In the genomic region with DNA sequence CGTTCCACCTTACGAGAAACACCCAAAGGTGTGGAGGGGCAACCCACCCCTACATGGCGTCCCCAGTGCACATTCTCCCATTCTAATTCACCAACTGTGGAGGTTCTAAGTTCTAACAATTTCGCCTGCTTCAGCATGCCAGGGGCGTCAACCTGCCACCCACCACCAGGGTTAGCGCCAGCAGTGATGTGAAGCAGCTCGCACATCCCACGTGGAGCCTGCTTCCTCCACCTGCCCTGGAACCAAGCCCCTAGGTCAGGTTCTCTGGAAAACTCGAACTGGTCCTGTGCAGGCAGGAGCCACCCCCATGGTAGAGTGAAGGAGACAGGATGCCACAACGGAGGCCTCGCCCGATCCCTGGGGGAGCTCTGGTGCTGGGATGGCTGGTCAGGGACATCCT, we compare ENCODE assay signal across 30 cellular contexts. TPM values are rescaled to one million over a fixed set of nuclear protein-coding genes. Genes with fewer than 3 reads are reported as not detected.
A peak's percentile ranks its signal among the peaks of the same experiment; 100 is the strongest.
DNase-seq lines count a peak whose midpoint lies in the region; ATAC-seq, FAIRE-seq and TF ChIP-seq lines count a peak whose summit lies in the region.
"Had no signal": no experiment of that assay in that cellular context is flagged by ENCODE, and none has a peak within 500 bp of the region (broad histone marks: within the 10 kb centered on the region; RNA-seq: fewer than 3 reads in every experiment).

No MANE protein-coding gene starts in this region.

- no peaks in the 10 kb centered on the region for H3K36me3 Mint-ChIP-seq in CD4-positive, CD25-positive, alpha-beta regulatory T cell
- H3K36me3 Mint-ChIP-seq: activated naive CD8-positive, alpha-beta T cell had no signal

- RAD21 ChIA-PET in HCT116 (lab: Charles Lee; ENCODE audit: low non-redundant PET in 1 of 2, low total read pairs in 2 of 2, uncharacterized antibody in 2 of 2, unreplicated experiment in 2 of 2), result no interaction called here

- TF ChIP-seq CTCF in HCT116 (IDR thresholded peaks at IDR 0.05 in 2 of 3, conservative IDR thresholded peaks at IDR 0.05 in 1 of 3; ENCODE audit: borderline replicate concordance in 1 of 3, insufficient read depth in 1 of 3, low read depth in 2 of 3, low read length in 2 of 3) (peak in 2 of 3 experiments; percentile 14 to 22; a peak in 3 of 6 replicates), H1 (IDR thresholded peaks at IDR 0.05; ENCODE audit: control extremely low read depth in 1 of 3, insufficient read depth in 1 of 3, low read depth in 1 of 3, low read length in 3 of 3) (peak in 1 of 3 experiments; percentile 57; a peak in 1 of 4 replicates), psoas muscle (IDR thresholded peaks at IDR 0.05) (no peak)

- H3K4me3 Mint-ChIP-seq in CD4-positive, CD25-positive, alpha-beta regulatory T cell, result no peak overlapping the region
- H3K4me3 Mint-ChIP-seq: activated CD4-positive, alpha-beta T cell treated with anti-CD3 and anti-CD28 coated beads, Interleukin-2, amount 10 ng/mL, durations not matched to agents 7 days and 5 days; activated naive CD8-positive, alpha-beta T cell; activated T-cell treated with anti-CD3 and anti-CD28 coated beads, Interleukin-2, amount 50 U/mL, for 24 hours; nephron progenitor cell had no signal

- H3K56ac ChIP-seq in H1 (replicated peaks; ENCODE audit: insufficient read length, low read depth, low read length), result no peak overlapping the region

- no peak overlapping the region for H3K27ac ChIP-seq in CD4-positive, CD25-positive, alpha-beta regulatory T cell (ENCODE audit: insufficient read depth, low read length, poor library complexity, severe bottlenecking)
- H3K27ac ChIP-seq in HCT116 (ENCODE audit: low read depth, low read length) (no peak overlapping the region), H1 (ENCODE audit: low read depth, low read length) (no peak overlapping the region), neuronal stem cell (replicated peaks; ENCODE audit: low read length) (no peak overlapping the region), psoas muscle (no peak overlapping the region)
- H3K27ac ChIP-seq: KMS-11, pancreas, right atrium auricular region had no signal

- H2BK20ac ChIP-seq in H1 (ENCODE audit: low read length), result peak overlapping the region; percentile 40; the same call in 1 of the 2 replicates

- H2AK5ac ChIP-seq in H1 (ENCODE audit: low read depth, low read length) (peak overlapping the region; percentile 54; the same call in 1 of the 2 replicates), neuronal stem cell (ENCODE audit: low read depth, low read length) (peak overlapping the region; percentile 79)

- peak overlapping the region; percentile 98 for H4K91ac ChIP-seq in H1 (replicated peaks; ENCODE audit: insufficient read length, low read length)
- H4K91ac ChIP-seq in neuronal stem cell (ENCODE audit: low read depth, low read length, poor library complexity), result no peak overlapping the region

- no peaks in the 10 kb centered on the region for H3K9me2 ChIP-seq in HCT116 (ENCODE audit: insufficient read depth)

- H3K4ac ChIP-seq in H1 (replicated peaks; ENCODE audit: insufficient read length, low read depth, low read length), result peak overlapping the region; percentile 72
- peak overlapping the region; percentile 78 for H3K4ac ChIP-seq in neuronal stem cell (ENCODE audit: low read length)

- no peak overlapping the region for H4K8ac ChIP-seq in H1 (ENCODE audit: extremely low read depth, insufficient read depth, low read length)
- H4K8ac ChIP-seq in neuronal stem cell (ENCODE audit: low read depth, low read length), result no peak overlapping the region

- H4K5ac ChIP-seq in H1 (ENCODE audit: insufficient read length, low read depth, low read length), result peak overlapping the region; percentile 86

- H3K9me3 ChIP-seq in CD4-positive, CD25-positive, alpha-beta regulatory T cell (ENCODE audit: control insufficient read depth in 2 of 2, low read length in 2 of 2), result no peaks in the 10 kb centered on the region
- H3K9me3 ChIP-seq in HCT116 (ENCODE audit: control insufficient read depth in 1 of 2, insufficient read depth in 1 of 2, low read depth in 1 of 2, low read length in 2 of 2), result no peaks in the 10 kb centered on the region
- H3K9me3 ChIP-seq in H1 (ENCODE audit: insufficient read depth in 2 of 2, low read depth in 1 of 2, low read length in 1 of 2), result no peaks in the 10 kb centered on the region
- H3K9me3 ChIP-seq in neuronal stem cell (replicated peaks in 1 of 2; ENCODE audit: control insufficient read depth in 2 of 2, insufficient read depth in 1 of 2, low read depth in 1 of 2, low read length in 2 of 2), result no peaks in the 10 kb centered on the region
- no peaks in the 10 kb centered on the region for H3K9me3 ChIP-seq in psoas muscle
- H3K9me3 ChIP-seq: BE2C, pancreas, right atrium auricular region had no signal

- H4K20me1 ChIP-seq in HCT116 (ENCODE audit: insufficient read depth) (no peaks in the 10 kb centered on the region), H1 (replicated peaks in 1 of 2; ENCODE audit: control insufficient read depth in 1 of 2, insufficient read depth in 2 of 2, low read length in 2 of 2) (no peaks in the 10 kb centered on the region)

- peak overlapping the region; percentile 18 for H2BK120ac ChIP-seq in H1 (replicated peaks; ENCODE audit: low read depth, low read length)
- no peak overlapping the region for H2BK120ac ChIP-seq in neuronal stem cell (ENCODE audit: low read depth, low read length)

- no TSS peak for BruUV-seq in HCT116 (replicated peaks; lab: Mats Ljungman, UMichigan)

- TF ChIP-seq RAD21 in HCT116 (IDR thresholded peaks at IDR 0.05; ENCODE audit: low read depth), result no peak
- no peak for TF ChIP-seq RAD21 in H1 (IDR thresholded peaks at IDR 0.05 in 1 of 2, conservative IDR thresholded peaks at IDR 0.05 in 1 of 2; ENCODE audit: low read depth in 2 of 2, low read length in 2 of 2)

- H2BK5ac ChIP-seq in H1 (ENCODE audit: low read depth, low read length) (peak overlapping the region; percentile 62; the same call in 1 of the 2 replicates), neuronal stem cell (ENCODE audit: low read length) (no peak overlapping the region)

- H3K79me1 ChIP-seq in H1 (ENCODE audit: low read depth, low read length) (no peaks in the 10 kb centered on the region), neuronal stem cell (ENCODE audit: low read depth, low read length) (no peaks in the 10 kb centered on the region)

- H3K27me3 Mint-ChIP-seq in CD4-positive, CD25-positive, alpha-beta regulatory T cell, result no peaks in the 10 kb centered on the region

- H2BK15ac ChIP-seq in H1 (ENCODE audit: low read length) (no peak overlapping the region), neuronal stem cell (ENCODE audit: low read length) (peak overlapping the region; percentile 71)

- no peak for DNase-seq in CD4-positive, CD25-positive, alpha-beta regulatory T cell
- DNase-seq in HCT116 (ENCODE audit: low read depth, low spot score), result no peak
- DNase-seq in H1 (ENCODE audit: low read depth in 1 of 2, low spot score in 2 of 2), result no peak
- DNase-seq in neuronal stem cell (ENCODE audit: low spot score), result no peak
- DNase-seq in NCI-H1092 (lab: John Stamatoyannopoulos, UW), result no peak
- DNase-seq in psoas muscle, result no peak
- DNase-seq: activated CD4-positive, alpha-beta T cell treated with anti-CD3 and anti-CD28 coated beads, Interleukin-2, amount 10 ng/mL, durations not matched to agents 7 days and 5 days; activated effector memory CD4-positive, alpha-beta T cell treated with anti-CD3 and anti-CD28 coated beads, Interleukin-2, amount 50 U/mL, for 16 hours; activated T-cell treated with anti-CD3 and anti-CD28 coated beads, Interleukin-2, amount 50 U/mL, for 24 hours; anterior cingulate cortex; BE2C; DMS79; mammary epithelial cell; MM.1S; NCI-H146; NCI-H345; NCI-H69; nephron progenitor cell; SHP77; stimulated activated naive CD8-positive, alpha-beta T cell treated with anti-CD3 and anti-CD28 coated beads, Interleukin-15, Interleukin-2, amounts not matched to agents 100 U/mL and 50 U/mL, for 24 hours had no signal

- H3K4me1 Mint-ChIP-seq in CD4-positive, CD25-positive, alpha-beta regulatory T cell, result peaks cover 0 to 25% (median 8%) of the 10 kb centered on the region in 4 donors

- H3K36me3 ChIP-seq in CD4-positive, CD25-positive, alpha-beta regulatory T cell (ENCODE audit: control insufficient read depth, insufficient read depth, low read length), result no peaks in the 10 kb centered on the region
- no peaks in the 10 kb centered on the region for H3K36me3 ChIP-seq in HCT116 (ENCODE audit: control insufficient read depth in 1 of 2, insufficient read depth in 2 of 2, low read length in 2 of 2)
- no peaks in the 10 kb centered on the region for H3K36me3 ChIP-seq in H1 (ENCODE audit: control insufficient read depth in 2 of 4, insufficient read depth in 4 of 4, low read length in 3 of 4)
- H3K36me3 ChIP-seq in neuronal stem cell (replicated peaks in 1 of 2; ENCODE audit: control insufficient read depth in 2 of 2, insufficient read depth in 2 of 2, low read length in 2 of 2), result no peaks in the 10 kb centered on the region
- no peaks in the 10 kb centered on the region for H3K36me3 ChIP-seq in psoas muscle (ENCODE audit: insufficient read depth in 1 of 2, low read depth in 1 of 2)
- H3K36me3 ChIP-seq: BE2C, pancreas, right atrium auricular region had no signal

- ATAC-seq in CD4-positive, CD25-positive, alpha-beta regulatory T cell (ENCODE audit: low read depth in 2 of 2), result no peak
- ATAC-seq in HCT116, result no peak
- no peak for ATAC-seq in HG02623 (IDR thresholded peaks at IDR 0.05; ENCODE audit: unreplicated experiment)
- no peak for ATAC-seq in psoas muscle
- ATAC-seq: Panc1; pancreas; stimulated activated naive CD8-positive, alpha-beta T cell treated with anti-CD3 and anti-CD28 coated beads, Interleukin-15, Interleukin-2, amounts not matched to agents 100 U/mL and 50 U/mL, for 24 hours had no signal

- peak overlapping the region in 2 of 3 donors; percentile 58 to 85 for H3K27ac Mint-ChIP-seq in CD4-positive, CD25-positive, alpha-beta regulatory T cell
- H3K27ac Mint-ChIP-seq: activated CD4-positive, alpha-beta T cell treated with anti-CD3 and anti-CD28 coated beads, Interleukin-2, amount 10 ng/mL, durations not matched to agents 7 days and 5 days; activated naive CD8-positive, alpha-beta T cell; activated T-cell treated with anti-CD3 and anti-CD28 coated beads, Interleukin-2, amount 50 U/mL, for 24 hours; nephron progenitor cell had no signal

- H3K23ac ChIP-seq in H1 (ENCODE audit: insufficient read length) (no peak overlapping the region), neuronal stem cell (ENCODE audit: low read depth, low read length, poor library complexity) (peak overlapping the region; percentile 25)

- CTCF ChIA-PET in HCT116 (lab: Charles Lee) (interaction anchor here (0.9 kb wide), 2 partner anchors 10 to 133 kb away, joined by 3 read pairs; no protein-coding TSS in a partner anchor), H1 (lab: Charles Lee; ENCODE audit: partially characterized antibody) (interaction anchor here (0.7 to 3.2 kb wide), 14 partner anchors 8 to 181 kb away, joined by 3 to 17 read pairs (median 4); no protein-coding TSS in a partner anchor)

- peaks cover 0 to 1% (median 0%) of the 10 kb centered on the region in 7 donors for H3K9me3 Mint-ChIP-seq in CD4-positive, CD25-positive, alpha-beta regulatory T cell
- H3K9me3 Mint-ChIP-seq: activated CD4-positive, alpha-beta T cell treated with anti-CD3 and anti-CD28 coated beads, Interleukin-2, amount 10 ng/mL, durations not matched to agents 7 days and 5 days; activated T-cell treated with anti-CD3 and anti-CD28 coated beads, Interleukin-2, amount 50 U/mL, for 24 hours had no signal

- H3K79me2 ChIP-seq in HCT116 (ENCODE audit: insufficient read depth, low read length) (no peaks in the 10 kb centered on the region), H1 (ENCODE audit: control insufficient read depth in 1 of 2, insufficient read depth in 2 of 2, low read length in 2 of 2) (no peaks in the 10 kb centered on the region)

- peak overlapping the region; percentile 93 for H3K18ac ChIP-seq in H1 (ENCODE audit: extremely low read depth, low read length)
- peak overlapping the region; percentile 94 for H3K18ac ChIP-seq in neuronal stem cell (ENCODE audit: low read length)

- H2AFZ ChIP-seq in HCT116 (ENCODE audit: low read depth, low read length, poor library complexity, severe bottlenecking), result no peak overlapping the region
- H2AFZ ChIP-seq in H1 (ENCODE audit: low read length), result no peak overlapping the region
- no peak overlapping the region for H2AFZ ChIP-seq in neuronal stem cell (ENCODE audit: low read length)

- H3K4me3 ChIP-seq in CD4-positive, CD25-positive, alpha-beta regulatory T cell (ENCODE audit: low read depth, low read length), result no peak overlapping the region
- no peak overlapping the region for H3K4me3 ChIP-seq in HCT116 (replicated peaks in 1 of 2; ENCODE audit: low read depth in 1 of 2, low read length in 2 of 2)
- no peak overlapping the region for H3K4me3 ChIP-seq in H1 (ENCODE audit: extremely low read depth in 1 of 4, insufficient read depth in 2 of 4, low read depth in 3 of 4, low read length in 4 of 4)
- no peak overlapping the region for H3K4me3 ChIP-seq in neuronal stem cell (ENCODE audit: low read length in 2 of 2)
- H3K4me3 ChIP-seq in psoas muscle, result no peak overlapping the region
- H3K4me3 ChIP-seq: pancreas, right atrium auricular region, smooth muscle cell had no signal

- TF ChIP-seq POLR2A in HCT116 (IDR thresholded peaks at IDR 0.05; ENCODE audit: borderline replicate concordance, extremely low read depth, insufficient read depth, insufficient read length) (no peak), H1 (IDR thresholded peaks at IDR 0.05; ENCODE audit: control extremely low read depth in 1 of 2, low read depth in 2 of 2, low read length in 2 of 2) (no peak)

- WGBS in H1 (ENCODE audit: extremely low coverage in 1 of 2, insufficient coverage in 1 of 2, insufficient read length in 1 of 2, insufficient replicate concordance in 2 of 2, low coverage in 1 of 2, low lambda C conversion rate in 2 of 2, missing lambda C conversion rate in 1 of 2), 2 experiments, result 78% methylated on average over 12 of the region's 12 CpGs; no CpG with 5 or more reads in 1 of the 2 experiments
- no CpG with 5 or more reads among the region's 12 CpGs for WGBS in neuronal stem cell (ENCODE audit: extremely low coverage in 2 of 2, insufficient read length in 2 of 2, insufficient replicate concordance in 1 of 2), 2 donors
- 80 to 85% (median 83%) methylated on average over 12 of the region's 12 CpGs for WGBS in psoas muscle, 3 donors

- intact Hi-C loops in HCT116 (cut with micrococcal nuclease), result no loop called here
- intact Hi-C loops in psoas muscle (cut with DNase I), result loop anchor here in 1 of 2 donors (10.0 kb wide), 1 partner anchor 373 kb away; no protein-coding TSS in a partner anchor

- no peak for FAIRE-seq in H1 (lab: Jason Lieb, UNC)
- FAIRE-seq: bronchial epithelial cell, pancreas had no signal

- H2BK12ac ChIP-seq in H1 (ENCODE audit: low read depth, low read length) (peak overlapping the region; percentile 86), neuronal stem cell (ENCODE audit: low read length) (peak overlapping the region; percentile 93)

- H3K4me2 ChIP-seq in HCT116 (ENCODE audit: low read length), result no peak overlapping the region
- H3K4me2 ChIP-seq in H1 (ENCODE audit: insufficient read depth in 1 of 2, low read depth in 2 of 2, low read length in 2 of 2), result peak overlapping the region in 1 of 2 experiments; percentile 28; a peak in 1 of 4 replicates
- H3K4me2 ChIP-seq in neuronal stem cell (ENCODE audit: insufficient read depth, low read length, poor library complexity, severe bottlenecking), result no peak overlapping the region
- H3K4me2 ChIP-seq: KMS-11, smooth muscle cell had no signal

- H3K23me2 ChIP-seq in H1 (ENCODE audit: low read depth, low read length), result no peaks in the 10 kb centered on the region

- H3K9ac ChIP-seq in HCT116 (ENCODE audit: low read length) (no peak overlapping the region), H1 (replicated peaks in 1 of 4; ENCODE audit: extremely low read depth in 1 of 4, low read depth in 3 of 4, low read length in 3 of 4) (no peak overlapping the region), neuronal stem cell (ENCODE audit: low read depth, low read length, poor library complexity) (no peak overlapping the region)
- H3K9ac ChIP-seq: KMS-11 had no signal

- no peak for TF ChIP-seq EP300 in H1 (IDR thresholded peaks at IDR 0.05; ENCODE audit: borderline replicate concordance in 1 of 2, low read depth in 2 of 2, low read length in 2 of 2)

- POLR2A ChIA-PET in HCT116 (lab: Charles Lee) (no interaction called here), H1 (lab: Charles Lee; ENCODE audit: partially characterized antibody) (interaction anchor here (0.9 to 1.1 kb wide), 2 partner anchors 16 to 70 kb away, joined by 3 to 4 read pairs; no protein-coding TSS in a partner anchor)

- no peak overlapping the region for H3K14ac ChIP-seq in H1 (ENCODE audit: insufficient read length)
- no peak overlapping the region for H3K14ac ChIP-seq in neuronal stem cell (ENCODE audit: low read length)

- H3K27me3 ChIP-seq in CD4-positive, CD25-positive, alpha-beta regulatory T cell (ENCODE audit: control insufficient read depth, insufficient read depth, low read length), result no peaks in the 10 kb centered on the region
- H3K27me3 ChIP-seq in HCT116 (ENCODE audit: insufficient read depth, low read length), result no peaks in the 10 kb centered on the region
- no peaks in the 10 kb centered on the region for H3K27me3 ChIP-seq in H1 (replicated peaks in 1 of 4; ENCODE audit: control insufficient read depth in 3 of 4, extremely low read depth in 1 of 4, insufficient read depth in 3 of 4, low read length in 3 of 4)
- peaks cover 0 to 20% (median 0%) of the 10 kb centered on the region in 3 experiments for H3K27me3 ChIP-seq in neuronal stem cell (ENCODE audit: control insufficient read depth in 3 of 3, insufficient read depth in 3 of 3, low read depth in 1 of 3, low read length in 3 of 3)
- peaks cover 0 to 19% (median 4%) of the 10 kb centered on the region in 3 donors for H3K27me3 ChIP-seq in psoas muscle (ENCODE audit: insufficient read depth in 3 of 3, low read length in 2 of 3)
- H3K27me3 ChIP-seq: pancreas, right atrium auricular region had no signal

- H3K4me1 ChIP-seq in CD4-positive, CD25-positive, alpha-beta regulatory T cell (ENCODE audit: control insufficient read depth, insufficient read depth, low read length, poor library complexity, severe bottlenecking), result peaks cover under 1% of the 10 kb centered on the region
- H3K4me1 ChIP-seq in HCT116 (ENCODE audit: control insufficient read depth in 1 of 2, insufficient read depth in 2 of 2, low read length in 2 of 2), result peaks cover 10 to 28% of the 10 kb centered on the region in 2 experiments
- peaks cover 4 to 11% (median 7%) of the 10 kb centered on the region in 4 experiments for H3K4me1 ChIP-seq in H1 (replicated peaks in 1 of 4; ENCODE audit: control insufficient read depth in 3 of 4, insufficient read depth in 4 of 4, low read length in 3 of 4)
- H3K4me1 ChIP-seq in neuronal stem cell (ENCODE audit: control insufficient read depth in 2 of 2, insufficient read depth in 1 of 2, low read depth in 1 of 2, low read length in 2 of 2), result peaks cover 0 to 11% of the 10 kb centered on the region in 2 donors
- no peaks in the 10 kb centered on the region for H3K4me1 ChIP-seq in psoas muscle
- H3K4me1 ChIP-seq: BE2C, pancreas, right atrium auricular region had no signal

RNA-seq across cellular contexts. Expression of a gene that starts 33.3 kb away (rescaled TPM):
- total RNA-seq in CD4-positive, CD25-positive, alpha-beta regulatory T cell, result not detected
- not detected for polyA plus RNA-seq in CD4-positive, CD25-positive, alpha-beta regulatory T cell
- 0.71 TPM for total RNA-seq in HCT116 (2021; ENCODE audit: unreplicated experiment)
- 2.2 and 3.4 TPM in 2 replicates for polyA plus RNA-seq in HCT116 (2012)
- total RNA-seq in H1 (2021; fragmentation: NEBNext Ultra II Directional; extraction: Animal tissue kit (Norgen Biotek cat#: 25700)), result not detected in 2 replicates
- polyA plus RNA-seq in H1 (2011; rRNA removed), result not detected in 2 replicates
- polyA plus RNA-seq in H1 (2011; cell fraction: cytosol; rRNA removed), result not detected
- not detected for polyA plus RNA-seq in H1 (2011; cell fraction: nucleus; rRNA removed)
- polyA plus RNA-seq in H1 (2012, experiment 1 of 2), result not detected in 4 replicates
- not detected for polyA plus RNA-seq in H1 (2012, experiment 2 of 2)
- polyA plus RNA-seq in H1 (2013, experiment 1 of 2), result not detected
- not detected for polyA plus RNA-seq in H1 (2013, experiment 2 of 2)
- polyA minus RNA-seq in H1 (2011; rRNA and poly(A)+ RNA removed), result not detected in 2 replicates
- not detected for polyA minus RNA-seq in H1 (2011; cell fraction: cytosol; rRNA and poly(A)+ RNA removed)
- polyA minus RNA-seq in H1 (2011; cell fraction: nucleus; rRNA and poly(A)+ RNA removed), result not detected
- polyA plus RNA-seq in neuronal stem cell (2013, experiment 1 of 2), result not detected
- polyA plus RNA-seq in neuronal stem cell (2013, experiment 2 of 2), result not detected
- total RNA-seq in psoas muscle, result 1 to 10 TPM in 1 of 4 donors, not detected in 3; 3.0 TPM
- under 1 TPM in 2 of 3 donors, not detected in 1; 0.18 to 0.74 TPM for polyA plus RNA-seq in psoas muscle
- total RNA-seq: activated CD4-positive, alpha-beta T cell treated with anti-CD3 and anti-CD28 coated beads, Interleukin-2, amount 10 ng/mL, durations not matched to agents 7 days and 5 days; bronchial epithelial cell; HT1080; mammary epithelial cell; right atrium auricular region; smooth muscle cell; temporal lobe had no signal
- polyA plus RNA-seq: mammary epithelial cell, smooth muscle cell had no signal
